Comparison of ENCODE assay signal across 8 cellular contexts in genomic region chr1:16217061-16217785, GRCh38. TPM values are rescaled to one million over a fixed set of nuclear protein-coding genes. Genes with fewer than 3 reads are reported as not detected.
DNase-seq lines count a peak whose midpoint lies in the region; ATAC-seq, FAIRE-seq and TF ChIP-seq lines count a peak whose summit lies in the region.

No MANE protein-coding gene starts in this region.

- DNase-seq in DMS 273 (lab: John Stamatoyannopoulos, UW; ENCODE audit: unreplicated experiment) = peak; percentile 98
- peak; percentile 71 for DNase-seq in RCC 7860 (ENCODE audit: low spot score)
- peak; percentile 92 for DNase-seq in activated T-helper 1 cell treated with anti-CD3 and anti-CD28 coated beads, Interleukin-12 subunit alpha, Interleukin-12 subunit beta, Interleukin-2, Interleukin-4 antibody, amounts not matched to agents 30 ng/mL and 10 ng/mL and 1 ng/mL, durations not matched to agents 14 hours and 24 hours and 36 hours (ENCODE audit: low spot score)
- peak; percentile 94 to 96 for DNase-seq in fibroblast of lung (ENCODE audit: low read depth in 2 of 2)
- peak; percentile 80 to 94 (median 89) for DNase-seq in naive thymus-derived CD4-positive, alpha-beta T cell
- peak; percentile 79 to 94 for DNase-seq in stimulated activated CD8-positive, alpha-beta memory T cell treated with anti-CD3 and anti-CD28 coated beads, Interleukin-7, amount 100 ng/mL, for 48 hours (ENCODE audit: extremely low read depth in 1 of 2, low read depth in 1 of 2)

- peaks cover 3% of the 10 kb centered on the region for H3K27me3 Mint-ChIP-seq in IgD-negative memory B cell
- peaks cover 4% of the 10 kb centered on the region for H3K27me3 Mint-ChIP-seq in activated T-helper 1 cell treated with anti-CD3 and anti-CD28 coated beads, Interleukin-12 subunit alpha, Interleukin-12 subunit beta, Interleukin-2, Interleukin-4 antibody, amounts not matched to agents 30 ng/mL and 10 ng/mL and 1 ng/mL, durations not matched to agents 14 hours and 24 hours and 36 hours (ENCODE audit: insufficient read depth)
- peaks cover 0 to 11% (median 0%) of the 10 kb centered on the region in 5 donors for H3K27me3 Mint-ChIP-seq in naive thymus-derived CD4-positive, alpha-beta T cell

- no peak for FAIRE-seq in RCC 7860 (lab: Jason Lieb, UNC)

- no peaks in the 10 kb centered on the region for H4K20me1 ChIP-seq in fibroblast of lung (ENCODE audit: control insufficient read depth, extremely low read depth, insufficient read depth, low read length)

- no peaks in the 10 kb centered on the region for H3K9me3 ChIP-seq in fibroblast of lung (ENCODE audit: control insufficient read depth, insufficient read depth, low read depth, low read length)
- H3K9me3 ChIP-seq in naive thymus-derived CD4-positive, alpha-beta T cell (ENCODE audit: control insufficient read depth in 2 of 3, low read length in 3 of 3) = no peaks in the 10 kb centered on the region

- peaks cover 7% of the 10 kb centered on the region for H3K27me3 ChIP-seq in fibroblast of lung (ENCODE audit: control insufficient read depth, insufficient read depth, low read length)
- H3K27me3 ChIP-seq in naive thymus-derived CD4-positive, alpha-beta T cell (ENCODE audit: control insufficient read depth in 2 of 2, insufficient read depth in 2 of 2, low read length in 2 of 2) = no peaks in the 10 kb centered on the region

- H3K36me3 ChIP-seq in fibroblast of lung (ENCODE audit: control insufficient read depth, insufficient read depth, low read length) = no peaks in the 10 kb centered on the region
- H3K36me3 ChIP-seq in naive thymus-derived CD4-positive, alpha-beta T cell (ENCODE audit: control insufficient read depth in 2 of 3, insufficient read depth in 3 of 3, low read length in 3 of 3) = no peaks in the 10 kb centered on the region

- no peaks in the 10 kb centered on the region for H3K79me2 ChIP-seq in fibroblast of lung (ENCODE audit: control insufficient read depth, insufficient read depth, low read length)

- peak overlapping the region in 2 of 3 donors; percentile 61 to 65 for H3K27ac Mint-ChIP-seq in IgD-negative memory B cell
- H3K27ac Mint-ChIP-seq in activated T-helper 1 cell treated with anti-CD3 and anti-CD28 coated beads, Interleukin-12 subunit alpha, Interleukin-12 subunit beta, Interleukin-2, Interleukin-4 antibody, amounts not matched to agents 30 ng/mL and 10 ng/mL and 1 ng/mL, durations not matched to agents 14 hours and 24 hours and 36 hours = no peak overlapping the region
- H3K27ac Mint-ChIP-seq in naive thymus-derived CD4-positive, alpha-beta T cell = peak overlapping the region in 8 of 9 donors; percentile 33 to 82 (median 68)

- H3K4me1 Mint-ChIP-seq in IgD-negative memory B cell = peaks cover 9 to 28% (median 14%) of the 10 kb centered on the region in 3 donors
- peaks cover 22% of the 10 kb centered on the region for H3K4me1 Mint-ChIP-seq in activated T-helper 1 cell treated with anti-CD3 and anti-CD28 coated beads, Interleukin-12 subunit alpha, Interleukin-12 subunit beta, Interleukin-2, Interleukin-4 antibody, amounts not matched to agents 30 ng/mL and 10 ng/mL and 1 ng/mL, durations not matched to agents 14 hours and 24 hours and 36 hours (ENCODE audit: low read depth)
- H3K4me1 Mint-ChIP-seq in naive thymus-derived CD4-positive, alpha-beta T cell = peaks cover 9 to 30% (median 23%) of the 10 kb centered on the region in 7 donors

- TF ChIP-seq CTCF in fibroblast of lung (conservative IDR thresholded peaks at IDR 0.05 in 1 of 2, IDR thresholded peaks at IDR 0.05 in 1 of 2; ENCODE audit: low read depth in 1 of 2, low read length in 2 of 2) = no peak

- POLR2A ChIA-PET in naive thymus-derived CD4-positive, alpha-beta T cell (lab: Charles Lee) = interaction anchor here (0.9 to 2.9 kb wide), 7 partner anchors 8 to 384 kb away, joined by 3 to 17 read pairs (median 3); partner anchors contain the start of gene CPLANE2

- no peak overlapping the region for H3K27ac ChIP-seq in fibroblast of lung (ENCODE audit: insufficient read depth, low read length)
- H3K27ac ChIP-seq in naive thymus-derived CD4-positive, alpha-beta T cell (ENCODE audit: low read depth, low read length) = peak overlapping the region; percentile 54

- H3K4me3 Mint-ChIP-seq in IgD-negative memory B cell = peak overlapping the region; percentile 84 to 95 (median 93)
- H3K4me3 Mint-ChIP-seq in activated T-helper 1 cell treated with anti-CD3 and anti-CD28 coated beads, Interleukin-12 subunit alpha, Interleukin-12 subunit beta, Interleukin-2, Interleukin-4 antibody, amounts not matched to agents 30 ng/mL and 10 ng/mL and 1 ng/mL, durations not matched to agents 14 hours and 24 hours and 36 hours = peak overlapping the region; percentile 83
- H3K4me3 Mint-ChIP-seq in naive thymus-derived CD4-positive, alpha-beta T cell = peak overlapping the region; percentile 81 to 91 (median 88)

- peak overlapping the region; percentile 78 for H3K4me2 ChIP-seq in fibroblast of lung (ENCODE audit: extremely low read depth, insufficient read depth, low read length)

- H3K36me3 Mint-ChIP-seq in IgD-negative memory B cell = no peaks in the 10 kb centered on the region
- no peaks in the 10 kb centered on the region for H3K36me3 Mint-ChIP-seq in activated T-helper 1 cell treated with anti-CD3 and anti-CD28 coated beads, Interleukin-12 subunit alpha, Interleukin-12 subunit beta, Interleukin-2, Interleukin-4 antibody, amounts not matched to agents 30 ng/mL and 10 ng/mL and 1 ng/mL, durations not matched to agents 14 hours and 24 hours and 36 hours (ENCODE audit: low read depth)
- H3K36me3 Mint-ChIP-seq in naive thymus-derived CD4-positive, alpha-beta T cell = no peaks in the 10 kb centered on the region

- H2AFZ ChIP-seq in fibroblast of lung (ENCODE audit: low read length) = peak overlapping the region; percentile 79

- CTCF ChIA-PET in naive thymus-derived CD4-positive, alpha-beta T cell (lab: Charles Lee) = interaction anchor here (1.8 kb wide), 1 partner anchor 27 kb away, joined by 4 read pairs; no protein-coding TSS in a partner anchor

- peaks cover 4% of the 10 kb centered on the region for H3K4me1 ChIP-seq in fibroblast of lung (ENCODE audit: control insufficient read depth, extremely low read depth, insufficient read depth, low read length)
- H3K4me1 ChIP-seq in naive thymus-derived CD4-positive, alpha-beta T cell (ENCODE audit: control insufficient read depth in 2 of 2, insufficient read depth in 2 of 2, low read length in 2 of 2) = peaks cover 0 to 6% of the 10 kb centered on the region in 2 donors

- peak overlapping the region; percentile 33 to 61 (median 41) for H3K4me3 ChIP-seq in fibroblast of lung (replicated peaks in 1 of 4; ENCODE audit: control extremely low read depth in 1 of 4, insufficient read depth in 1 of 4, low read depth in 3 of 4, low read length in 4 of 4)
- peak overlapping the region; percentile 67 for H3K4me3 ChIP-seq in naive thymus-derived CD4-positive, alpha-beta T cell (ENCODE audit: low read length)

- H3K9me3 Mint-ChIP-seq in IgD-negative memory B cell = peaks cover 0 to 2% (median 0%) of the 10 kb centered on the region in 3 donors
- H3K9me3 Mint-ChIP-seq in activated T-helper 1 cell treated with anti-CD3 and anti-CD28 coated beads, Interleukin-12 subunit alpha, Interleukin-12 subunit beta, Interleukin-2, Interleukin-4 antibody, amounts not matched to agents 30 ng/mL and 10 ng/mL and 1 ng/mL, durations not matched to agents 14 hours and 24 hours and 36 hours = no peaks in the 10 kb centered on the region
- peaks cover 0 to 2% (median 0%) of the 10 kb centered on the region in 11 donors for H3K9me3 Mint-ChIP-seq in naive thymus-derived CD4-positive, alpha-beta T cell

- intact Hi-C loops in activated T-helper 1 cell treated with anti-CD3 and anti-CD28 coated beads, Interleukin-12 subunit alpha, Interleukin-12 subunit beta, Interleukin-2, Interleukin-4 antibody, amounts not matched to agents 30 ng/mL and 10 ng/mL and 1 ng/mL, durations not matched to agents 14 hours and 24 hours and 36 hours (cut with micrococcal nuclease) = loop anchor here (1.0 to 5.0 kb wide), 4 partner anchors 11 to 835 kb away; partner anchors contain the start of genes CPLANE2 and SDHB
- intact Hi-C loops in naive thymus-derived CD4-positive, alpha-beta T cell (cut with micrococcal nuclease) = loop anchor here (1.0 to 5.0 kb wide), 6 partner anchors 11 to 370 kb away; partner anchors contain the start of genes CPLANE2 (in 1 of the 2), SPEN (in 1 of the 2) and SZRD1 (in 1 of the 2)

- H3K9ac ChIP-seq in fibroblast of lung (ENCODE audit: insufficient read depth, low read length) = peak overlapping the region; percentile 41

- peak; percentile 85 for ATAC-seq in GM21528 (IDR thresholded peaks at IDR 0.05; ENCODE audit: low FRiP score, unreplicated experiment)
- peak; percentile 99 for ATAC-seq in naive thymus-derived CD4-positive, alpha-beta T cell

RNA-seq across cellular contexts. Expression of gene ARHGEF19, which starts 4.8 kb away (rescaled TPM):
- polyA plus RNA-seq in IgD-negative memory B cell = 10.5 TPM
- total RNA-seq in activated T-helper 1 cell treated with anti-CD3 and anti-CD28 coated beads, Interleukin-12 subunit alpha, Interleukin-12 subunit beta, Interleukin-2, Interleukin-4 antibody, amounts not matched to agents 30 ng/mL and 10 ng/mL and 1 ng/mL, durations not matched to agents 14 hours and 24 hours and 36 hours = 7.9 and 11.2 TPM in 2 replicates
- total RNA-seq in fibroblast of lung = 3.3 and 3.6 TPM in 2 replicates
- polyA plus RNA-seq in fibroblast of lung = 2.5 and 3.3 TPM in 2 replicates
- 4.9 and 5.1 TPM in 2 replicates for polyA plus RNA-seq in fibroblast of lung (2012)
- polyA minus RNA-seq in fibroblast of lung (ENCODE audit: low replicate concordance) = 6.9 and 7.3 TPM in 2 replicates
- 10 to 100 TPM in 3 of 5 experiments, 1 to 10 TPM in 2; 8.8 to 12.4 (median 10.5) TPM for total RNA-seq in naive thymus-derived CD4-positive, alpha-beta T cell
- polyA plus RNA-seq in naive thymus-derived CD4-positive, alpha-beta T cell = 1 to 10 TPM; 5.1 to 9.0 TPM

RNA-seq across cellular contexts. Expression of gene CPLANE2, which starts 19.8 kb away (rescaled TPM):
- 2.2 TPM for polyA plus RNA-seq in IgD-negative memory B cell
- 3.8 and 4.1 TPM in 2 replicates for total RNA-seq in activated T-helper 1 cell treated with anti-CD3 and anti-CD28 coated beads, Interleukin-12 subunit alpha, Interleukin-12 subunit beta, Interleukin-2, Interleukin-4 antibody, amounts not matched to agents 30 ng/mL and 10 ng/mL and 1 ng/mL, durations not matched to agents 14 hours and 24 hours and 36 hours
- 12.1 and 19.2 TPM in 2 replicates for total RNA-seq in fibroblast of lung
- polyA plus RNA-seq in fibroblast of lung = 2.4 and 4.0 TPM in 2 replicates
- 5.6 and 5.8 TPM in 2 replicates for polyA plus RNA-seq in fibroblast of lung (2012)
- 3.4 and 7.7 TPM in 2 replicates for polyA minus RNA-seq in fibroblast of lung (ENCODE audit: low replicate concordance)
- 10 to 100 TPM in 2 of 5 experiments, 1 to 10 TPM in 3; 6.6 to 11.4 (median 8.8) TPM for total RNA-seq in naive thymus-derived CD4-positive, alpha-beta T cell
- 1 to 10 TPM; 3.0 to 3.6 TPM for polyA plus RNA-seq in naive thymus-derived CD4-positive, alpha-beta T cell
